ENCODE assay signal across 1 cellular context in genomic region chr17:39636927-39637736, GRCh38.
A peak's percentile ranks its signal among the peaks of the same experiment; 100 is the strongest.
TF ChIP-seq lines count a peak whose summit lies in the region.

Gene STARD3, plus strand, starts transcription at chr17:39637144. Its CDS starts 16,388 bp downstream, at chr17:39653532.

TF ChIP-seq in GM12878, 131 proteins besides CTCF, POLR2A, EP300 and RAD21 (continued from another document and continues in another):
- no peak for TF ChIP-seq SREBF1 (IDR thresholded peaks at IDR 0.05; ENCODE audit: low read length)
- peak; percentile 43; the same call in 1 of the 2 replicates for TF ChIP-seq SMARCA5 (IDR thresholded peaks at IDR 0.05)
- no peak for TF ChIP-seq ATF7 (IDR thresholded peaks at IDR 0.05; ENCODE audit: low read depth)
- peak; percentile 73 for TF ChIP-seq HCFC1 (IDR thresholded peaks at IDR 0.05; ENCODE audit: low read length)
- TF ChIP-seq HSF1 (IDR thresholded peaks at IDR 0.05; ENCODE audit: low read depth, low read length), result no peak
- TF ChIP-seq ESRRA (IDR thresholded peaks at IDR 0.05; ENCODE audit: low read length), result no peak
- no peak for TF ChIP-seq KAT2A (conservative IDR thresholded peaks at IDR 0.05; ENCODE audit: control insufficient read depth, low read depth, low read length)
- peak; percentile 7 to 82; a peak in 3 of 4 replicates for TF ChIP-seq BHLHE40 (IDR thresholded peaks at IDR 0.05; ENCODE audit: borderline replicate concordance in 1 of 2, low read depth in 2 of 2, low read length in 1 of 2)
- TF ChIP-seq FOXK2 (IDR thresholded peaks at IDR 0.05), result no peak
- peak; percentile 60 for TF ChIP-seq E4F1 (IDR thresholded peaks at IDR 0.05; ENCODE audit: borderline replicate concordance, partially characterized antibody)
- TF ChIP-seq JUNB (IDR thresholded peaks at IDR 0.05), result no peak
- no peak for TF ChIP-seq MEF2A (IDR thresholded peaks at IDR 0.05; ENCODE audit: insufficient read depth, low read depth, low read length)
- TF ChIP-seq PBX3 (IDR thresholded peaks at IDR 0.05; ENCODE audit: insufficient replicate concordance, low read depth, low read length), result no peak
- no peak for TF ChIP-seq TBL1XR1 (IDR thresholded peaks at IDR 0.05; ENCODE audit: low read depth, low read length)
- TF ChIP-seq IRF4 (IDR thresholded peaks at IDR 0.05; ENCODE audit: low read depth, low read length), result 0 out of 2 replicates have a peak, but pooled peaks have one; percentile 23
- no peak for TF ChIP-seq BMI1 (IDR thresholded peaks at IDR 0.05; ENCODE audit: borderline replicate concordance)
- no peak for TF ChIP-seq ZBTB4 (CRISPR knock-in tag; IDR thresholded peaks at IDR 0.05)
- no peak for TF ChIP-seq ZNF592 (IDR thresholded peaks at IDR 0.05)
- TF ChIP-seq RELA (IDR thresholded peaks at IDR 0.05; ENCODE audit: borderline replicate concordance, partially characterized antibody), result peak; percentile 77
- TF ChIP-seq ZBTB11 (CRISPR knock-in tag; IDR thresholded peaks at IDR 0.05), result peak; percentile 90
- TF ChIP-seq REST (IDR thresholded peaks at IDR 0.05; ENCODE audit: low read depth, low read length), result 0 out of 2 replicates have a peak, but pooled peaks have one; percentile 34
- no peak for TF ChIP-seq SIN3A (IDR thresholded peaks at IDR 0.05; ENCODE audit: low read depth, low read length)
- no peak for TF ChIP-seq CBX5 (IDR thresholded peaks at IDR 0.05; ENCODE audit: low read depth)
- no peak for TF ChIP-seq YBX1 (IDR thresholded peaks at IDR 0.05)
- 0 out of 2 replicates have a peak, but pooled peaks have one; percentile 66 for TF ChIP-seq NBN (IDR thresholded peaks at IDR 0.05)
- TF ChIP-seq TCF3 (IDR thresholded peaks at IDR 0.05; ENCODE audit: borderline replicate concordance, insufficient read depth, low read depth, low read length), result peak; percentile 58; the same call in 1 of the 2 replicates
- peak; percentile 91 for TF ChIP-seq RB1 (IDR thresholded peaks at IDR 0.05; ENCODE audit: borderline replicate concordance)
- no peak for TF ChIP-seq BCL11A (IDR thresholded peaks at IDR 0.05; ENCODE audit: low read depth, low read length)
- no peak for TF ChIP-seq MLLT1 (IDR thresholded peaks at IDR 0.05)
- TF ChIP-seq EED (IDR thresholded peaks at IDR 0.05; ENCODE audit: low read depth), result 0 out of 2 replicates have a peak, but pooled peaks have one; percentile 14
- TF ChIP-seq MYC (IDR thresholded peaks at IDR 0.05; ENCODE audit: insufficient read depth, insufficient read length, insufficient replicate concordance, low read length, severe bottlenecking), result no peak
- TF ChIP-seq CHD2 (IDR thresholded peaks at IDR 0.05; ENCODE audit: borderline replicate concordance, low read depth, low read length), result 0 out of 2 replicates have a peak, but pooled peaks have one; percentile 28
- TF ChIP-seq TCF7 (IDR thresholded peaks at IDR 0.05; ENCODE audit: borderline replicate concordance), result no peak
